Comparison of ENCODE assay signal across 8 cellular contexts in genomic region chr19:35436477-35437141, GRCh38. TPM values are rescaled to one million over a fixed set of nuclear protein-coding genes. Genes with fewer than 3 reads are reported as not detected.
DNase-seq lines count a peak whose midpoint lies in the region; ATAC-seq, FAIRE-seq and TF ChIP-seq lines count a peak whose summit lies in the region.

No MANE protein-coding gene starts in this region.

- peaks cover 6 to 12% of the 10 kb centered on the region in 2 donors for H3K27me3 Mint-ChIP-seq in stimulated activated naive B cell treated with anti-CD40 and anti-IgM and Interleukin-4, amounts not matched to agents 10 μg/mL and 1 μg/mL and 100 μg/mL, for 72 hours
- peaks cover 10% of the 10 kb centered on the region for H3K27me3 Mint-ChIP-seq in neural progenitor cell (ENCODE audit: insufficient read depth, low read depth)

- DNase-seq in A172 (ENCODE audit: low spot score) (peak; percentile 64), GM19239 (ENCODE audit: insufficient read length, low spot score) (no peak), WERI-Rb-1 (peak; percentile 29), Right ventricle myocardium superior (no peak), NCI-H524 (lab: John Stamatoyannopoulos, UW) (no peak), neural progenitor cell (ENCODE audit: low spot score) (no peak)
- DNase-seq in stimulated activated naive B cell treated with anti-CD40 and anti-IgM and Interleukin-4, amounts not matched to agents 10 μg/mL and 1 μg/mL and 100 μg/mL, for 72 hours: no peak

- H3K9me3 Mint-ChIP-seq in stimulated activated naive B cell treated with anti-CD40 and anti-IgM and Interleukin-4, amounts not matched to agents 10 μg/mL and 1 μg/mL and 100 μg/mL, for 72 hours: peaks cover 0 to 7% of the 10 kb centered on the region in 2 donors
- H3K9me3 Mint-ChIP-seq in neural progenitor cell: peaks cover 5% of the 10 kb centered on the region

- no peak overlapping the region for H3K9ac ChIP-seq in neural progenitor cell

- H3K36me3 Mint-ChIP-seq in stimulated activated naive B cell treated with anti-CD40 and anti-IgM and Interleukin-4, amounts not matched to agents 10 μg/mL and 1 μg/mL and 100 μg/mL, for 72 hours: peaks cover 4 to 6% of the 10 kb centered on the region in 2 donors
- no peaks in the 10 kb centered on the region for H3K36me3 Mint-ChIP-seq in neural progenitor cell

- no peak overlapping the region for H3K4me3 ChIP-seq in WERI-Rb-1 (ENCODE audit: low read depth, low read length)
- H3K4me3 ChIP-seq in neural progenitor cell: no peak overlapping the region

- H3K79me2 ChIP-seq in neural progenitor cell (ENCODE audit: low read depth): no peaks in the 10 kb centered on the region

- FAIRE-seq in GM19239 (lab: Jason Lieb, UNC): peak; percentile 85

- H4K20me1 ChIP-seq in neural progenitor cell (ENCODE audit: low read depth): no peaks in the 10 kb centered on the region

- TF ChIP-seq CTCF in WERI-Rb-1 (IDR thresholded peaks at IDR 0.05; ENCODE audit: low read depth, low read length) (no peak), neural progenitor cell (IDR thresholded peaks at IDR 0.05) (no peak)

- peak overlapping the region; percentile 52 for H3K27ac Mint-ChIP-seq in stimulated activated naive B cell treated with anti-CD40 and anti-IgM and Interleukin-4, amounts not matched to agents 10 μg/mL and 1 μg/mL and 100 μg/mL, for 72 hours
- no peak overlapping the region for H3K27ac Mint-ChIP-seq in neural progenitor cell

- H3K9me3 ChIP-seq in WERI-Rb-1 (ENCODE audit: severe bottlenecking): no peaks in the 10 kb centered on the region
- no peaks in the 10 kb centered on the region for H3K9me3 ChIP-seq in neural progenitor cell (ENCODE audit: low read depth)

- H3K27ac ChIP-seq in WERI-Rb-1 (no peak overlapping the region), neural progenitor cell (no peak overlapping the region)

- ATAC-seq in Right ventricle myocardium superior (ENCODE audit: poor library complexity): peak; percentile 63
- peak; percentile 92 to 93 for ATAC-seq in stimulated activated naive B cell treated with anti-CD40 and anti-IgM and Interleukin-4, amounts not matched to agents 10 μg/mL and 1 μg/mL and 100 μg/mL, for 72 hours (replicated peaks)
- ATAC-seq in GM19328 (IDR thresholded peaks at IDR 0.05; ENCODE audit: unreplicated experiment): no peak

- H3K4me1 Mint-ChIP-seq in stimulated activated naive B cell treated with anti-CD40 and anti-IgM and Interleukin-4, amounts not matched to agents 10 μg/mL and 1 μg/mL and 100 μg/mL, for 72 hours: peaks cover 26 to 33% of the 10 kb centered on the region in 2 donors
- H3K4me1 Mint-ChIP-seq in neural progenitor cell: no peaks in the 10 kb centered on the region

- no peak overlapping the region for H3K4me2 ChIP-seq in neural progenitor cell

- intact Hi-C loops in Right ventricle myocardium superior (cut with DNase I): no loop called here

- H3K27me3 ChIP-seq in WERI-Rb-1 (ENCODE audit: insufficient read depth, low read depth, severe bottlenecking): no peaks in the 10 kb centered on the region
- no peaks in the 10 kb centered on the region for H3K27me3 ChIP-seq in neural progenitor cell

- peak overlapping the region; percentile 75 to 77 for H3K4me3 Mint-ChIP-seq in stimulated activated naive B cell treated with anti-CD40 and anti-IgM and Interleukin-4, amounts not matched to agents 10 μg/mL and 1 μg/mL and 100 μg/mL, for 72 hours
- no peak overlapping the region for H3K4me3 Mint-ChIP-seq in neural progenitor cell

- H3F3A ChIP-seq in neural progenitor cell (ENCODE audit: low read depth): no peaks in the 10 kb centered on the region

- H2AFZ ChIP-seq in neural progenitor cell (replicated peaks): no peak overlapping the region

- H3K36me3 ChIP-seq in WERI-Rb-1: no peaks in the 10 kb centered on the region
- no peaks in the 10 kb centered on the region for H3K36me3 ChIP-seq in neural progenitor cell

- H3K4me1 ChIP-seq in neural progenitor cell: no peaks in the 10 kb centered on the region

RNA-seq across cellular contexts. Expression of gene FFAR2, which starts 11.4 kb away (rescaled TPM):
- not detected in 2 replicates for total RNA-seq in A172 (2014; rRNA removed; shearing (Covaris generic))
- total RNA-seq in Right ventricle myocardium superior (0.11 TPM), neural progenitor cell (ENCODE audit: low replicate concordance) (not detected in 2 replicates)

RNA-seq across cellular contexts. Expression of gene KRTDAP, which starts 53.7 kb away (rescaled TPM):
- not detected in 2 replicates for total RNA-seq in A172 (2014; rRNA removed; shearing (Covaris generic))
- total RNA-seq in Right ventricle myocardium superior (not detected), neural progenitor cell (ENCODE audit: low replicate concordance) (not detected in 2 replicates)

Comparison
In these comparisons a context has a peak if more than half of its experiments do, and no peak if none do; other contexts are left out.
1. DNase-seq: peak in A172 (single experiment) and WERI-Rb-1 (single experiment); none in GM19239 (single experiment), Right ventricle myocardium superior (single experiment), stimulated activated naive B cell treated with anti-CD40 and anti-IgM and Interleukin-4, amounts not matched to agents 10 μg/mL and 1 μg/mL and 100 μg/mL, for 72 hours (single experiment), NCI-H524 (0 of 2) and neural progenitor cell (single experiment).